In genomic region chr10:97097154-97097490, GRCh38 we compare ENCODE assay signal across 17 cellular contexts.
DNase-seq lines count a peak whose midpoint lies in the region; ATAC-seq and TF ChIP-seq lines count a peak whose summit lies in the region.
"Had no signal": no experiment of that assay in that cellular context is flagged by ENCODE, and none has a peak within 500 bp of the region (broad histone marks: within the 10 kb centered on the region; RNA-seq: fewer than 3 reads in every experiment).

No MANE protein-coding gene starts in this region.

- H3K27ac ChIP-seq in neural progenitor cell: no peak overlapping the region
- H3K27ac ChIP-seq: 22Rv1, RWPE1 had no signal

- peak overlapping the region; percentile 52 for H3K27ac Mint-ChIP-seq in activated naive CD8-positive, alpha-beta T cell treated with anti-CD3 and anti-CD28 coated beads, Interleukin-2, amount 50 U/mL, for 24 hours
- H3K27ac Mint-ChIP-seq in glutamatergic neuron (ENCODE audit: unreplicated experiment): peak overlapping the region; percentile 14
- peak overlapping the region; percentile 59 for H3K27ac Mint-ChIP-seq in neural progenitor cell

- H3K27me3 ChIP-seq in neural progenitor cell: no peaks in the 10 kb centered on the region

- no peak for TF ChIP-seq CTCF in glutamatergic neuron (IDR thresholded peaks at IDR 0.05; ENCODE audit: partially characterized antibody, unreplicated experiment)
- no peak for TF ChIP-seq CTCF in neural progenitor cell (IDR thresholded peaks at IDR 0.05)

- DNase-seq in NCI-H82 (lab: John Stamatoyannopoulos, UW) (peak; percentile 5), NCI-H82 treated with DMSO at 0.1 percent for 48 hours (lab: John Stamatoyannopoulos, UW; ENCODE audit: unreplicated experiment) (no peak), glutamatergic neuron (no peak), neural progenitor cell (ENCODE audit: low spot score) (no peak), NCI-H2171 treated with DMSO at 0.1 percent for 48 hours (lab: John Stamatoyannopoulos, UW) (no peak)
- DNase-seq in activated naive CD8-positive, alpha-beta T cell treated with anti-CD3 and anti-CD28 coated beads, Interleukin-2, amount 50 U/mL, for 24 hours: no peak
- DNase-seq: EL, HCEC 1CT, NCI-H1436, NCI-H2029 treated with DMSO at 0.1 percent for 48 hours, NCI-H510A treated with DMSO at 0.1 percent for 48 hours, OCI-M1 had no signal

- H3K4me3 ChIP-seq in neural progenitor cell: no peak overlapping the region

- H2AFZ ChIP-seq in neural progenitor cell (replicated peaks): no peak overlapping the region

- no peaks in the 10 kb centered on the region for H3K79me2 ChIP-seq in neural progenitor cell (ENCODE audit: low read depth)

- no peaks in the 10 kb centered on the region for H3K9me3 Mint-ChIP-seq in activated naive CD8-positive, alpha-beta T cell treated with anti-CD3 and anti-CD28 coated beads, Interleukin-2, amount 50 U/mL, for 24 hours
- H3K9me3 Mint-ChIP-seq in glutamatergic neuron (ENCODE audit: unreplicated experiment) (peaks cover 1% of the 10 kb centered on the region), neural progenitor cell (peaks cover 4% of the 10 kb centered on the region)
- H3K9me3 Mint-ChIP-seq: IgD-negative memory B cell had no signal

- no peaks in the 10 kb centered on the region for H3K9me3 ChIP-seq in neural progenitor cell (ENCODE audit: low read depth)

- H3K4me1 ChIP-seq in neural progenitor cell: peaks cover 20% of the 10 kb centered on the region

- H3K9ac ChIP-seq in neural progenitor cell: no peak overlapping the region

- no peak for ATAC-seq in activated naive CD8-positive, alpha-beta T cell treated with anti-CD3 and anti-CD28 coated beads, Interleukin-2, amount 50 U/mL, for 24 hours
- ATAC-seq in HG02981 (IDR thresholded peaks at IDR 0.05; ENCODE audit: unreplicated experiment): no peak
- ATAC-seq in GM19463 (IDR thresholded peaks at IDR 0.05; ENCODE audit: unreplicated experiment): no peak

- H3K36me3 ChIP-seq in neural progenitor cell: no peaks in the 10 kb centered on the region

- no peaks in the 10 kb centered on the region for H3K36me3 Mint-ChIP-seq in activated naive CD8-positive, alpha-beta T cell treated with anti-CD3 and anti-CD28 coated beads, Interleukin-2, amount 50 U/mL, for 24 hours (ENCODE audit: low read depth)
- H3K36me3 Mint-ChIP-seq in glutamatergic neuron (ENCODE audit: unreplicated experiment): no peaks in the 10 kb centered on the region
- no peaks in the 10 kb centered on the region for H3K36me3 Mint-ChIP-seq in neural progenitor cell

- peak overlapping the region; percentile 42 for H3K4me2 ChIP-seq in neural progenitor cell

- H3F3A ChIP-seq in neural progenitor cell (ENCODE audit: low read depth): peaks cover 14% of the 10 kb centered on the region

- peaks cover 26% of the 10 kb centered on the region for H3K27me3 Mint-ChIP-seq in activated naive CD8-positive, alpha-beta T cell treated with anti-CD3 and anti-CD28 coated beads, Interleukin-2, amount 50 U/mL, for 24 hours
- H3K27me3 Mint-ChIP-seq in glutamatergic neuron (ENCODE audit: unreplicated experiment): peaks cover 8% of the 10 kb centered on the region
- H3K27me3 Mint-ChIP-seq in neural progenitor cell (ENCODE audit: insufficient read depth, low read depth): peaks cover 66% of the 10 kb centered on the region

- H3K4me1 Mint-ChIP-seq in activated naive CD8-positive, alpha-beta T cell treated with anti-CD3 and anti-CD28 coated beads, Interleukin-2, amount 50 U/mL, for 24 hours: peaks cover 18% of the 10 kb centered on the region
- peaks cover 53% of the 10 kb centered on the region for H3K4me1 Mint-ChIP-seq in glutamatergic neuron (ENCODE audit: low read depth, unreplicated experiment)
- H3K4me1 Mint-ChIP-seq in neural progenitor cell: peaks cover 46% of the 10 kb centered on the region

- peaks cover 12% of the 10 kb centered on the region for H4K20me1 ChIP-seq in neural progenitor cell (ENCODE audit: low read depth)

- H3K4me3 Mint-ChIP-seq in activated naive CD8-positive, alpha-beta T cell treated with anti-CD3 and anti-CD28 coated beads, Interleukin-2, amount 50 U/mL, for 24 hours: no peak overlapping the region
- peak overlapping the region; percentile 36 for H3K4me3 Mint-ChIP-seq in glutamatergic neuron (ENCODE audit: unreplicated experiment)
- H3K4me3 Mint-ChIP-seq in neural progenitor cell: peak overlapping the region; percentile 65
